Comparison of ENCODE assay signal across 8 cellular contexts in genomic region chr19:36326649-36327048, GRCh38. TPM values are rescaled to one million over a fixed set of nuclear protein-coding genes. Genes with fewer than 3 reads are reported as not detected.
A peak's percentile ranks its signal among the peaks of the same experiment; 100 is the strongest.
DNase-seq lines count a peak whose midpoint lies in the region; FAIRE-seq and TF ChIP-seq lines count a peak whose summit lies in the region.
"Not testable (repeated sequence)": the region's sequence is repeated elsewhere in the genome, so short reads cannot be mapped to it uniquely, and the experiment has no call there.

No MANE protein-coding gene starts in this region.

- FAIRE-seq in bronchial epithelial cell (lab: Jason Lieb, UNC): peak; percentile 96

- not testable (repeated sequence) for H3K4me1 Mint-ChIP-seq in endothelial cell (ENCODE audit: unreplicated experiment)
- H3K4me1 Mint-ChIP-seq in progenitor cell of endocrine pancreas (ENCODE audit: low read depth): peaks cover 33% of the 10 kb centered on the region

- TF ChIP-seq CTCF in bronchial epithelial cell (IDR thresholded peaks at IDR 0.05; ENCODE audit: insufficient read depth, low read length, severe bottlenecking); endothelial cell (IDR thresholded peaks at IDR 0.05; ENCODE audit: unreplicated experiment); progenitor cell of endocrine pancreas (IDR thresholded peaks at IDR 0.05; ENCODE audit: unreplicated experiment): not testable (repeated sequence)

- not testable (repeated sequence) for H3K27me3 Mint-ChIP-seq in endothelial cell (ENCODE audit: unreplicated experiment); progenitor cell of endocrine pancreas

- DNase-seq in DMS53 (lab: John Stamatoyannopoulos, UW): peak; percentile 52
- DNase-seq in NCI-H1105 treated with DMSO at 0.1 percent for 48 hours (lab: John Stamatoyannopoulos, UW): peak; percentile 41
- peak; percentile 75 for DNase-seq in NCI-H748 (lab: John Stamatoyannopoulos, UW; ENCODE audit: unreplicated experiment)
- not testable (repeated sequence) for DNase-seq in bronchial epithelial cell (ENCODE audit: low read depth); endothelial cell (ENCODE audit: low spot score); progenitor cell of endocrine pancreas (ENCODE audit: low spot score, unreplicated experiment)
- DNase-seq in left kidney (ENCODE audit: low read depth, low spot score): peak; percentile 37

- H3K9me3 ChIP-seq in mesodermal cell (ENCODE audit: control insufficient read depth, low read length): not testable (repeated sequence)

- H3K4me3 ChIP-seq in bronchial epithelial cell (ENCODE audit: low read depth, low read length); mesodermal cell (ENCODE audit: extremely low read depth, insufficient read depth, low read length, poor library complexity, severe bottlenecking): not testable (repeated sequence)

- H3K4me3 Mint-ChIP-seq in endothelial cell (ENCODE audit: unreplicated experiment): peak overlapping the region; percentile 21
- peak overlapping the region; percentile 40 for H3K4me3 Mint-ChIP-seq in progenitor cell of endocrine pancreas (ENCODE audit: low read depth)

- not testable (repeated sequence) for H3K9me3 Mint-ChIP-seq in endothelial cell (ENCODE audit: unreplicated experiment); progenitor cell of endocrine pancreas (ENCODE audit: low read depth)

- H3K36me3 Mint-ChIP-seq in endothelial cell (ENCODE audit: low read depth, unreplicated experiment) (peaks cover 58% of the 10 kb centered on the region), progenitor cell of endocrine pancreas (ENCODE audit: insufficient read depth) (peaks cover 65% of the 10 kb centered on the region)

- H3K36me3 ChIP-seq in bronchial epithelial cell (ENCODE audit: control insufficient read depth, insufficient read depth, low read length) (peaks cover 14% of the 10 kb centered on the region), mesodermal cell (ENCODE audit: control insufficient read depth, insufficient read depth, low read length) (peaks cover 76% of the 10 kb centered on the region)

- H3K27me3 ChIP-seq in bronchial epithelial cell (ENCODE audit: control insufficient read depth, insufficient read depth, low read length): not testable (repeated sequence)

- H3K27ac ChIP-seq in mesodermal cell (ENCODE audit: low read depth, low read length, severe bottlenecking): peak overlapping the region; percentile 23

- H3K27ac Mint-ChIP-seq in endothelial cell (ENCODE audit: unreplicated experiment): not testable (repeated sequence)
- peak overlapping the region; percentile 89 for H3K27ac Mint-ChIP-seq in progenitor cell of endocrine pancreas

- 98 to 99% methylated on average over 8 to 9 of the region's 10 CpGs for WGBS in mesodermal cell (ENCODE audit: insufficient coverage in 2 of 2), 2 experiments

- H3K4me1 ChIP-seq in mesodermal cell (ENCODE audit: control insufficient read depth, insufficient read depth, low read length, poor library complexity, severe bottlenecking): not testable (repeated sequence)

RNA-seq across cellular contexts. Expression of gene ZFP14, which starts 52.4 kb away (rescaled TPM):
- total RNA-seq in bronchial epithelial cell: 1.6 and 2.6 TPM in 2 replicates
- total RNA-seq in endothelial cell (ENCODE audit: unreplicated experiment): 13.9 TPM
- 3.9 TPM for polyA plus RNA-seq in mesodermal cell (2013, experiment 1 of 2)
- 4.1 TPM for polyA plus RNA-seq in mesodermal cell (2013, experiment 2 of 2)
- 18.8 and 19.2 TPM in 2 replicates for total RNA-seq in progenitor cell of endocrine pancreas
